In genomic region chr4:6942238-6942800, GRCh38 we compare ENCODE assay signal across 1 cellular context.
TF ChIP-seq lines count a peak whose summit lies in the region.

No MANE protein-coding gene starts in this region.

TF ChIP-seq in GM23338, 12 proteins besides CTCF, POLR2A, EP300 and RAD21 (continued from another document):
- TF ChIP-seq, protein P1, sequence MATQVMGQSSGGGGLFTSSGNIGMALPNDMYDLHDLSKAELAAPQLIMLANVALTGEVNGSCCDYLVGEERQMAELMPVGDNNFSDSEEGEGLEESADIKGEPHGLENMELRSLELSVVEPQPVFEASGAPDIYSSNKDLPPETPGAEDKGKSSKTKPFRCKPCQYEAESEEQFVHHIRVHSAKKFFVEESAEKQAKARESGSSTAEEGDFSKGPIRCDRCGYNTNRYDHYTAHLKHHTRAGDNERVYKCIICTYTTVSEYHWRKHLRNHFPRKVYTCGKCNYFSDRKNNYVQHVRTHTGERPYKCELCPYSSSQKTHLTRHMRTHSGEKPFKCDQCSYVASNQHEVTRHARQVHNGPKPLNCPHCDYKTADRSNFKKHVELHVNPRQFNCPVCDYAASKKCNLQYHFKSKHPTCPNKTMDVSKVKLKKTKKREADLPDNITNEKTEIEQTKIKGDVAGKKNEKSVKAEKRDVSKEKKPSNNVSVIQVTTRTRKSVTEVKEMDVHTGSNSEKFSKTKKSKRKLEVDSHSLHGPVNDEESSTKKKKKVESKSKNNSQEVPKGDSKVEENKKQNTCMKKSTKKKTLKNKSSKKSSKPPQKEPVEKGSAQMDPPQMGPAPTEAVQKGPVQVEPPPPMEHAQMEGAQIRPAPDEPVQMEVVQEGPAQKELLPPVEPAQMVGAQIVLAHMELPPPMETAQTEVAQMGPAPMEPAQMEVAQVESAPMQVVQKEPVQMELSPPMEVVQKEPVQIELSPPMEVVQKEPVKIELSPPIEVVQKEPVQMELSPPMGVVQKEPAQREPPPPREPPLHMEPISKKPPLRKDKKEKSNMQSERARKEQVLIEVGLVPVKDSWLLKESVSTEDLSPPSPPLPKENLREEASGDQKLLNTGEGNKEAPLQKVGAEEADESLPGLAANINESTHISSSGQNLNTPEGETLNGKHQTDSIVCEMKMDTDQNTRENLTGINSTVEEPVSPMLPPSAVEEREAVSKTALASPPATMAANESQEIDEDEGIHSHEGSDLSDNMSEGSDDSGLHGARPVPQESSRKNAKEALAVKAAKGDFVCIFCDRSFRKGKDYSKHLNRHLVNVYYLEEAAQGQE (IDR thresholded peaks at IDR 0.05; ENCODE audit: unreplicated experiment), result no peak
- TF ChIP-seq EZH2 (IDR thresholded peaks at IDR 0.05; ENCODE audit: low read depth, unreplicated experiment) (no peak), JUNB (IDR thresholded peaks at IDR 0.05; ENCODE audit: unreplicated experiment) (no peak), CREB1 (CRISPR knock-in tag; IDR thresholded peaks at IDR 0.05; ENCODE audit: low read depth) (no peak)
TF ChIP-seq in GM23338: peak in this region for 0.
